Comparison of ENCODE assay signal across 11 cellular contexts in the genomic region with DNA sequence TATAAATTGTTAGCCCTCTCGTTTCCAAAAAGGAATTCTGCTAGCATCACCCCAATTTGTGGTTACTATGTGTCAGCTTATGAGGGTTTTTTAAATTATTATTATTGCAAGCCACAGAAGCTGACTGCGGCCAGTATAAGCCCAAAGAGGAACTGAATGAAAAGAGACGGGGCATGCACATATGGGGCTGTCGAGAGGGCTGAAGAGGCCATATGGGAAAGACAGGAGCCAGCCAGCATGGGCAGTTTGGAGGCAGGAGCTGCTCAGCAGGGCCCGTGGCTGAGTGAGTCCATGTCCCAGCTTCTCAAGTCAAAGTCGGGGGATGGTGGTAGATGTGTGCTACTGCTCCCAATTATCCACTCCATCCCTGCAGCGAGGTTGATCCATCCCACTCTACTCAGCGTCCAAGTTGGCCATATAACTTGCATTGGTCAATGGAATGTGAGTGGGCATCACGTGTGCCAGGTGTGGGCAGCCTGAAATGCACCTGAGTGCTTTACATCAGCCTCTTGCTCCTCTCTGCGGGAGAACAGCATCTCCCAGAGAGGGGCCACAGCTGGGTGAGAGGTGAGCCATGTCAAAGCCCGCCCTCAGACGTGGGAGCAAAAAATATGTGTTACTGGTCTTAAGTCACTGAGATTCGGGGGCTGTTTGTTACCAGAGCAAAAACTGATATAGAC. TPM values are rescaled to one million over a fixed set of nuclear protein-coding genes. Genes with fewer than 3 reads are reported as not detected.
DNase-seq lines count a peak whose midpoint lies in the region; ATAC-seq and TF ChIP-seq lines count a peak whose summit lies in the region.
"Had no signal": no experiment of that assay in that cellular context is flagged by ENCODE, and none has a peak within 500 bp of the region (broad histone marks: within the 10 kb centered on the region; RNA-seq: fewer than 3 reads in every experiment).

No MANE protein-coding gene starts in this region.

- no peaks in the 10 kb centered on the region for H3K9me3 Mint-ChIP-seq in activated T-cell treated with anti-CD3 and anti-CD28 coated beads, Interleukin-2, amount 50 U/mL, for 24 hours
- no peaks in the 10 kb centered on the region for H3K9me3 Mint-ChIP-seq in T-helper 2 cell treated with Interferon-gamma antibody and Interleukin-4, amounts not matched to agents 5 μg/mL and 100 μg/mL, for 36 hours

- WGBS in testis, 2 donors = 76 to 82% methylated on average over 13 of the region's 13 CpGs

- H3K27ac ChIP-seq in foreskin keratinocyte (peak overlapping the region; percentile 36), testis (no peak overlapping the region)
- H3K27ac ChIP-seq: tibial nerve had no signal

- no peak for DNase-seq in activated T-cell treated with anti-CD3 and anti-CD28 coated beads, Interleukin-2, amount 50 U/mL, for 24 hours
- DNase-seq in activated T-cell treated with anti-CD3 and anti-CD28 coated beads for 4 hours (no peak), NCI-H524 treated with DMSO at 0.1 percent for 48 hours (lab: John Stamatoyannopoulos, UW) (peak; percentile 41), foreskin keratinocyte (no peak), testis (peak; percentile 9)
- DNase-seq in T-helper 2 cell treated with Interferon-gamma antibody and Interleukin-4, amounts not matched to agents 5 μg/mL and 100 μg/mL, for 36 hours (ENCODE audit: low spot score) = no peak
- DNase-seq: NCI-H146 had no signal

- H3K36me3 Mint-ChIP-seq in activated T-cell treated with anti-CD3 and anti-CD28 coated beads, Interleukin-2, amount 50 U/mL, for 24 hours (ENCODE audit: low read depth) = peaks cover 9% of the 10 kb centered on the region
- H3K36me3 Mint-ChIP-seq in T-helper 2 cell treated with Interferon-gamma antibody and Interleukin-4, amounts not matched to agents 5 μg/mL and 100 μg/mL, for 36 hours (ENCODE audit: low read depth) = no peaks in the 10 kb centered on the region

- no peaks in the 10 kb centered on the region for H3K27me3 Mint-ChIP-seq in activated T-cell treated with anti-CD3 and anti-CD28 coated beads, Interleukin-2, amount 50 U/mL, for 24 hours
- peaks cover 4% of the 10 kb centered on the region for H3K27me3 Mint-ChIP-seq in T-helper 2 cell treated with Interferon-gamma antibody and Interleukin-4, amounts not matched to agents 5 μg/mL and 100 μg/mL, for 36 hours (ENCODE audit: low read depth)

- H3K4me1 ChIP-seq in foreskin keratinocyte = peaks cover 5% of the 10 kb centered on the region
- peaks cover 19% of the 10 kb centered on the region for H3K4me1 ChIP-seq in testis

- no peak for TF ChIP-seq POLR2A in testis (IDR thresholded peaks at IDR 0.05)

- peaks cover 25% of the 10 kb centered on the region for H3K4me1 Mint-ChIP-seq in activated T-cell treated with anti-CD3 and anti-CD28 coated beads, Interleukin-2, amount 50 U/mL, for 24 hours (ENCODE audit: low read depth)
- peaks cover 7% of the 10 kb centered on the region for H3K4me1 Mint-ChIP-seq in T-helper 2 cell treated with Interferon-gamma antibody and Interleukin-4, amounts not matched to agents 5 μg/mL and 100 μg/mL, for 36 hours (ENCODE audit: low read depth)

- H3K27me3 ChIP-seq in foreskin keratinocyte (peaks cover 3% of the 10 kb centered on the region), testis (no peaks in the 10 kb centered on the region)
- H3K27me3 ChIP-seq: tibial nerve had no signal

- no peak overlapping the region for H3K27ac Mint-ChIP-seq in activated T-cell treated with anti-CD3 and anti-CD28 coated beads, Interleukin-2, amount 50 U/mL, for 24 hours
- no peak overlapping the region for H3K27ac Mint-ChIP-seq in T-helper 2 cell treated with Interferon-gamma antibody and Interleukin-4, amounts not matched to agents 5 μg/mL and 100 μg/mL, for 36 hours
- H3K27ac Mint-ChIP-seq: brain had no signal

- TF ChIP-seq CTCF in foreskin keratinocyte (conservative IDR thresholded peaks at IDR 0.05) (no peak), testis (IDR thresholded peaks at IDR 0.05) (no peak)

- no peaks in the 10 kb centered on the region for H3K36me3 ChIP-seq in testis (ENCODE audit: low read depth, missing control alignments)
- H3K36me3 ChIP-seq: tibial nerve had no signal

- peak overlapping the region; percentile 43 for H3K4me3 Mint-ChIP-seq in activated T-cell treated with anti-CD3 and anti-CD28 coated beads, Interleukin-2, amount 50 U/mL, for 24 hours
- no peak overlapping the region for H3K4me3 Mint-ChIP-seq in T-helper 2 cell treated with Interferon-gamma antibody and Interleukin-4, amounts not matched to agents 5 μg/mL and 100 μg/mL, for 36 hours

- no peaks in the 10 kb centered on the region for H3K9me3 ChIP-seq in testis
- H3K9me3 ChIP-seq: tibial nerve had no signal

- no peak for ATAC-seq in foreskin keratinocyte
- no peak for ATAC-seq in HG02938 (IDR thresholded peaks at IDR 0.05; ENCODE audit: unreplicated experiment)
- no peak for ATAC-seq in HG02885 (IDR thresholded peaks at IDR 0.05; ENCODE audit: poor library complexity, unreplicated experiment)

- H3K4me3 ChIP-seq in testis = no peak overlapping the region
- H3K4me3 ChIP-seq: tibial nerve had no signal

- intact Hi-C loops in testis (cut with DNase I; ENCODE audit: low total_unique reads) = loop anchor here (10.0 kb wide), 1 partner anchor 61 kb away; no protein-coding TSS in a partner anchor

RNA-seq across cellular contexts. Expression of a gene that starts 37.6 kb away (rescaled TPM):
- 21.5 and 23.3 TPM in 2 replicates for total RNA-seq in foreskin keratinocyte
- 18.7 and 18.8 TPM in 2 replicates for polyA plus RNA-seq in foreskin keratinocyte
- 10 to 100 TPM; 16.6 to 19.8 TPM for total RNA-seq in testis
- polyA plus RNA-seq in testis (ENCODE audit: insufficient read depth, low read depth, low replicate concordance) = 11.7 TPM

Comparison
In these comparisons a context has a peak if more than half of its experiments do, and no peak if none do; other contexts are left out.
1. DNase-seq: peak in NCI-H524 treated with DMSO at 0.1 percent for 48 hours (single experiment) and testis (single experiment); none in activated T-cell treated with anti-CD3 and anti-CD28 coated beads, Interleukin-2, amount 50 U/mL, for 24 hours (single experiment), activated T-cell treated with anti-CD3 and anti-CD28 coated beads for 4 hours (single experiment), foreskin keratinocyte (0 of 2) and T-helper 2 cell treated with Interferon-gamma antibody and Interleukin-4, amounts not matched to agents 5 μg/mL and 100 μg/mL, for 36 hours (single experiment).